27 cellular contexts compared by ENCODE assay signal in genomic region chr1:92494485-92495141, GRCh38. TPM values are rescaled to one million over a fixed set of nuclear protein-coding genes. Genes with fewer than 3 reads are reported as not detected.
"Had no signal": no experiment of that assay in that cellular context is flagged by ENCODE, and none has a peak within 500 bp of the region (broad histone marks: within the 10 kb centered on the region; RNA-seq: fewer than 3 reads in every experiment).

No MANE protein-coding gene starts in this region.

- FAIRE-seq: astrocyte had no signal

- H3K27me3 ChIP-seq: brain microvascular endothelial cell had no signal

- H2AFZ ChIP-seq: hepatocyte had no signal

- DNase-seq: activated CD4-positive, alpha-beta T cell treated with anti-CD3 and anti-CD28 coated beads, Interleukin-2, amount 10 ng/mL, durations not matched to agents 7 days and 5 days; activated CD4-positive, CD25-positive, alpha-beta regulatory T cell treated with anti-CD3 and anti-CD28 coated beads, Interleukin-2, amount 50 U/mL, for 72 hours; activated CD8-positive, alpha-beta T cell treated with anti-CD3 and anti-CD28 coated beads for 36 hours; activated naive CD4-positive, alpha-beta T cell; activated T-cell treated with anti-CD3 and anti-CD28 coated beads, Interleukin-2, amount 50 U/mL, for 72 hours; amniotic stem cell; brain microvascular endothelial cell; dorsolateral prefrontal cortex; effector memory CD4-positive, alpha-beta T cell; islet precursor cell; left ventricle myocardium inferior; mesendoderm; natural killer cell; posterior cingulate gyrus; right cardiac atrium; spleen; stimulated activated CD4-positive, alpha-beta T cell treated with anti-CD3 and anti-CD28 coated beads, Interleukin-2, amount 100 ng/mL, for 48 hours; stimulated activated naive CD4-positive, alpha-beta T cell treated with Interleukin-2 at 50 U/mL for 16 hours; T-helper 2 cell; transverse colon had no signal

- H3K4me3 ChIP-seq: coronary artery, dorsolateral prefrontal cortex, gastroesophageal sphincter, hepatocyte, left ventricle myocardium inferior, lung, spleen, transverse colon had no signal

- ATAC-seq: activated naive CD4-positive, alpha-beta T cell treated with anti-CD3 and anti-CD28 coated beads, Interleukin-2, amount 50 U/mL, for 72 hours; gastroesophageal sphincter; natural killer cell; right cardiac atrium had no signal

- H3K9me3 ChIP-seq: gastroesophageal sphincter, left ventricle myocardium inferior, spleen, transverse colon had no signal

- H3K36me3 ChIP-seq: brain microvascular endothelial cell, gastroesophageal sphincter, left ventricle myocardium inferior, spleen, transverse colon had no signal

- H3K4me2 ChIP-seq: hepatocyte had no signal

- H3K4me1 ChIP-seq: gastroesophageal sphincter, left ventricle myocardium inferior, transverse colon had no signal

- H3K27ac ChIP-seq: brain microvascular endothelial cell, coronary artery, dorsolateral prefrontal cortex, gastroesophageal sphincter, hepatocyte, left ventricle myocardium inferior, spleen, transverse colon had no signal

- H3K79me2 ChIP-seq: hepatocyte had no signal

RNA-seq across cellular contexts. Expression of gene GFI1, which starts 7.9 kb away (rescaled TPM):
- total RNA-seq: cerebellum had no signal
- polyA plus RNA-seq: hepatocyte had no signal
